16 cellular contexts compared by ENCODE assay signal in genomic region chr11:40280161-40281054, GRCh38.
A peak's percentile ranks its signal among the peaks of the same experiment; 100 is the strongest.
DNase-seq lines count a peak whose midpoint lies in the region; ATAC-seq, FAIRE-seq and TF ChIP-seq lines count a peak whose summit lies in the region.
"Had no signal": no experiment of that assay in that cellular context is flagged by ENCODE, and none has a peak within 500 bp of the region (broad histone marks: within the 10 kb centered on the region; RNA-seq: fewer than 3 reads in every experiment).

No MANE protein-coding gene starts in this region.

- no peaks in the 10 kb centered on the region for H3K36me3 ChIP-seq in astrocyte (ENCODE audit: insufficient read depth, low read length)
- H3K36me3 ChIP-seq in iPS-18a (ENCODE audit: control insufficient read depth, low read depth, low read length): no peaks in the 10 kb centered on the region
- no peaks in the 10 kb centered on the region for H3K36me3 ChIP-seq in left lung
- no peaks in the 10 kb centered on the region for H3K36me3 ChIP-seq in ascending aorta

- peak overlapping the region; percentile 69 for H3K4me2 ChIP-seq in astrocyte (ENCODE audit: low read length)

- H4K20me1 ChIP-seq in astrocyte (ENCODE audit: insufficient read depth, low read length): no peaks in the 10 kb centered on the region

- no peak overlapping the region for H3K4me3 Mint-ChIP-seq in astrocyte (ENCODE audit: unreplicated experiment)

- H3K9me3 Mint-ChIP-seq in astrocyte (ENCODE audit: unreplicated experiment): no peaks in the 10 kb centered on the region

- H3K4me3 ChIP-seq in astrocyte (ENCODE audit: insufficient read depth, low read depth, low read length) (peak overlapping the region; percentile 23), iPS-18a (ENCODE audit: low read length) (peak overlapping the region; percentile 13), left lung (no peak overlapping the region), ascending aorta (no peak overlapping the region)

- intact Hi-C loops in sciatic nerve (cut with DNase I): no loop called here
- intact Hi-C loops in left lung (cut with DNase I): no loop called here
- intact Hi-C loops in ascending aorta (cut with DNase I): no loop called here

- no peaks in the 10 kb centered on the region for H3K79me2 ChIP-seq in astrocyte (ENCODE audit: insufficient read depth, low read length)

- H3K9me3 ChIP-seq in astrocyte (ENCODE audit: insufficient read depth, low read depth, low read length): no peaks in the 10 kb centered on the region
- H3K9me3 ChIP-seq in iPS-18a (ENCODE audit: control insufficient read depth, low read depth, low read length): no peaks in the 10 kb centered on the region
- no peaks in the 10 kb centered on the region for H3K9me3 ChIP-seq in left lung
- H3K9me3 ChIP-seq in ascending aorta: no peaks in the 10 kb centered on the region

- peak overlapping the region; percentile 42 for H2AFZ ChIP-seq in astrocyte (ENCODE audit: low read depth, low read length)

- ATAC-seq in HG03342 (IDR thresholded peaks at IDR 0.05; ENCODE audit: unreplicated experiment) (peak; percentile 33), sciatic nerve (peak; percentile 71), left lung (no peak)

- no peaks in the 10 kb centered on the region for H3K27me3 ChIP-seq in astrocyte (ENCODE audit: insufficient read depth, low read length)
- H3K27me3 ChIP-seq in iPS-18a (ENCODE audit: control insufficient read depth, insufficient read depth, low read length): no peaks in the 10 kb centered on the region
- H3K27me3 ChIP-seq in left lung: no peaks in the 10 kb centered on the region
- H3K27me3 ChIP-seq in ascending aorta: no peaks in the 10 kb centered on the region

- TF ChIP-seq CTCF in astrocyte (IDR thresholded peaks at IDR 0.05; ENCODE audit: insufficient read depth, low read depth, low read length) (no peak), left lung (IDR thresholded peaks at IDR 0.05) (no peak), ascending aorta (IDR thresholded peaks at IDR 0.05) (no peak)

- peaks cover 10% of the 10 kb centered on the region for H3K4me1 Mint-ChIP-seq in astrocyte (ENCODE audit: low read depth, unreplicated experiment)

- no peak for FAIRE-seq in astrocyte (lab: Jason Lieb, UNC)
- FAIRE-seq: RCC 7860, TTC549 had no signal

- DNase-seq in astrocyte (ENCODE audit: low read depth) (no peak), sciatic nerve (ENCODE audit: low spot score) (no peak), left lung (no peak), iPS-NIHi11 (ENCODE audit: low spot score) (no peak), ascending aorta (ENCODE audit: low spot score in 2 of 2) (no peak)
- no peak for DNase-seq in activated CD4-positive, CD25-positive, alpha-beta regulatory T cell treated with anti-CD3 and anti-CD28 coated beads, Interleukin-2, amount 50 U/mL, for 72 hours
- DNase-seq: amniotic stem cell, erythroblast, GF-D8, IMR-90, NCI-H2029 had no signal

- peak overlapping the region; percentile 70 for H3K27ac Mint-ChIP-seq in astrocyte (ENCODE audit: unreplicated experiment)

- H3K36me3 Mint-ChIP-seq in astrocyte (ENCODE audit: low read depth, unreplicated experiment): no peaks in the 10 kb centered on the region

- H3K27ac ChIP-seq in astrocyte (ENCODE audit: low read depth, low read length) (no peak overlapping the region), iPS-18a (ENCODE audit: low read length) (no peak overlapping the region), left lung (no peak overlapping the region), ascending aorta (no peak overlapping the region)
- H3K27ac ChIP-seq: C4-2B had no signal

- H3K9ac ChIP-seq in astrocyte (ENCODE audit: low read length) (peak overlapping the region; percentile 59), iPS-18a (ENCODE audit: low read length) (no peak overlapping the region)

- no peaks in the 10 kb centered on the region for H3K27me3 Mint-ChIP-seq in astrocyte (ENCODE audit: low read depth, unreplicated experiment)

- H3K4me1 ChIP-seq in astrocyte (ENCODE audit: insufficient read depth, low read length) (no peaks in the 10 kb centered on the region), iPS-18a (ENCODE audit: control insufficient read depth, low read depth, low read length) (peaks cover 11% of the 10 kb centered on the region), left lung (peaks cover 0 to 5% of the 10 kb centered on the region in 2 donors), ascending aorta (no peaks in the 10 kb centered on the region)

Comparison
In these comparisons a context has a peak if more than half of its experiments do, and no peak if none do; other contexts are left out.
1. H3K4me3 ChIP-seq: peak in astrocyte (single experiment) and iPS-18a (single experiment); none in left lung (0 of 2) and ascending aorta (0 of 2).